Comparison of ENCODE assay signal across 8 cellular contexts in genomic region chr2:159797468-159798375, GRCh38. TPM values are rescaled to one million over a fixed set of nuclear protein-coding genes. Genes with fewer than 3 reads are reported as not detected.
DNase-seq lines count a peak whose midpoint lies in the region; ATAC-seq and TF ChIP-seq lines count a peak whose summit lies in the region.

CD302 (minus strand) TSS chr2:159798208; CDS start chr2:159798198, 10 bp downstream.

- intact Hi-C loops in IMR-90 (cut with micrococcal nuclease) = no loop called here

- peak within 1 kb of the TSS; percentile 65 for H3K9ac ChIP-seq in IMR-90 (ENCODE audit: low read depth, low read length)

- H3K27ac ChIP-seq in IMR-90 (ENCODE audit: insufficient read depth, low read length) = peak within 1 kb of the TSS; percentile 49
- no peak within 1 kb of the TSS for H3K27ac ChIP-seq in ectodermal cell (ENCODE audit: insufficient read depth, low read depth, low read length, poor library complexity, severe bottlenecking)
- peak within 1 kb of the TSS; percentile 21 to 92 for H3K27ac ChIP-seq in lung (ENCODE audit: low read depth in 1 of 2, low read length in 1 of 2)

- H4K20me1 ChIP-seq in IMR-90 (ENCODE audit: insufficient read depth, low read length) = peaks cover 2% of the 10 kb centered on the region; the same call in 1 of the 2 replicates

- 0 out of 2 replicates have a peak, but pooled peaks cover 2% of the 10 kb centered on the region for H3K27me3 ChIP-seq in IMR-90 (ENCODE audit: control insufficient read depth, insufficient read depth, low read length)
- H3K27me3 ChIP-seq in ectodermal cell (ENCODE audit: control insufficient read depth, insufficient read depth, low read length, poor library complexity, severe bottlenecking) = peaks cover 47% of the 10 kb centered on the region
- H3K27me3 ChIP-seq in lung (ENCODE audit: control insufficient read depth, insufficient read depth) = no peaks in the 10 kb centered on the region

- peaks cover 0 to 20% of the 10 kb centered on the region in 2 experiments; a peak in 3 of 4 replicates for H3K79me1 ChIP-seq in IMR-90 (ENCODE audit: low read depth in 1 of 2, low read length in 2 of 2)

- in situ Hi-C loops in IMR-90 (cut with MboI; ENCODE audit: low sequenced_read_pairs) = no loop called here

- CTCF ChIA-PET in IMR-90 (lab: Yijun Ruan, JAX) = no interaction called here

- H2BK15ac ChIP-seq in IMR-90 (ENCODE audit: low read depth, low read length) = no peak within 1 kb of the TSS

- peak; percentile 74 for ATAC-seq in GM21367 (IDR thresholded peaks at IDR 0.05; ENCODE audit: unreplicated experiment)
- ATAC-seq in IMR-90 (ENCODE audit: low read depth) = peak; percentile 92
- ATAC-seq in lung (ENCODE audit: insufficient read depth, low FRiP score) = peak; percentile 85

- no peak for TF ChIP-seq POLR2A in IMR-90 (IDR thresholded peaks at IDR 0.05; ENCODE audit: low read depth, low read length)

- H3K4ac ChIP-seq in IMR-90 (ENCODE audit: low read depth, low read length) = peak within 1 kb of the TSS; percentile 84

- no TSS peak for BruUV-seq in IMR-90 (replicated peaks; lab: Mats Ljungman, UMichigan)

- peak within 1 kb of the TSS; percentile 27; the same call in 1 of the 2 replicates for H3K56ac ChIP-seq in IMR-90 (ENCODE audit: extremely low read depth, insufficient read depth, low read length)

- 0% methylated on average over 28 of the region's 83 CpGs; no CpG with 5 or more reads in 1 of the 2 experiments for WGBS in IMR-90 (ENCODE audit: extremely low coverage in 2 of 2, insufficient read length in 1 of 2), 2 experiments
- 4% methylated on average over 83 of the region's 83 CpGs for WGBS in ectodermal cell, 2 experiments
- whole genome bisulfite sequencing in lung, 2 donors = 0% methylated on average over 70 to 83 of the region's 83 CpGs

- H2BK20ac ChIP-seq in IMR-90 (ENCODE audit: low read depth, low read length) = no peak within 1 kb of the TSS

- peaks cover 4% of the 10 kb centered on the region; the same call in 1 of the 2 replicates for H3K9me1 ChIP-seq in IMR-90 (ENCODE audit: insufficient read depth, low read length)

- H3K4me3 ChIP-seq in IMR-90 (ENCODE audit: insufficient read depth, low read depth, low read length) = peak within 1 kb of the TSS; percentile 90
- H3K4me3 ChIP-seq in ectodermal cell (ENCODE audit: insufficient read depth, low read depth, low read length) = peak within 1 kb of the TSS; percentile 45
- H3K4me3 ChIP-seq in lung = peak within 1 kb of the TSS; percentile 89

- no peak for TF ChIP-seq RAD21 in IMR-90 (IDR thresholded peaks at IDR 0.05; ENCODE audit: low read length)

- H2AK5ac ChIP-seq in IMR-90 (ENCODE audit: low read depth, low read length) = no peak within 1 kb of the TSS; the same call in 1 of the 2 replicates

- dilution Hi-C loops in IMR-90 (cut with HindIII; ENCODE audit: low sequenced_read_pairs, unreplicated experiment) = no loop called here

- peak within 1 kb of the TSS; percentile 51 to 53; a peak in 2 of 4 replicates for H4K8ac ChIP-seq in IMR-90 (ENCODE audit: low read depth in 2 of 2, low read length in 2 of 2)

- H3K4me2 ChIP-seq in IMR-90 (ENCODE audit: low read depth, low read length) = peak within 1 kb of the TSS; percentile 75

- POLR2A ChIA-PET in IMR-90 (lab: Charles Lee; ENCODE audit: unreplicated experiment) = interaction anchor here (0.6 kb wide), 1 partner anchor 182 kb away, joined by 6 read pairs; no protein-coding TSS in a partner anchor

- DNase-seq in DMS153 (lab: John Stamatoyannopoulos, UW) = peak; percentile 17
- peak; percentile 45 for DNase-seq in IMR-90
- DNase-seq in activated CD4-positive, alpha-beta T cell treated with anti-CD3 and anti-CD28 coated beads for 48 hours = peak; percentile 56
- DNase-seq in lung (ENCODE audit: low spot score) = peak; percentile 78
- DNase-seq in stimulated activated CD4-positive, alpha-beta T cell treated with anti-CD3 and anti-CD28 coated beads, TNF-alpha, amount 100 ng/mL, for 4 hours (ENCODE audit: low read depth in 3 of 3) = peak; percentile 2 to 18 (median 15)
- no peak for DNase-seq in GOT3 (lab: John Stamatoyannopoulos, UW)

- H3K4me1 ChIP-seq in IMR-90 (ENCODE audit: control insufficient read depth, insufficient read depth, low read length) (peaks cover 4% of the 10 kb centered on the region), ectodermal cell (ENCODE audit: control insufficient read depth, insufficient read depth, low read length) (no peaks in the 10 kb centered on the region), lung (ENCODE audit: control insufficient read depth in 2 of 2, insufficient read depth in 2 of 2, low read length in 2 of 2) (peaks cover 3 to 5% of the 10 kb centered on the region in 2 donors)

- no peaks in the 10 kb centered on the region for H3K9me3 ChIP-seq in IMR-90 (ENCODE audit: control insufficient read depth, insufficient read depth, low read length)
- no peaks in the 10 kb centered on the region for H3K9me3 ChIP-seq in ectodermal cell (ENCODE audit: control insufficient read depth, low read length)
- no peaks in the 10 kb centered on the region for H3K9me3 ChIP-seq in lung (ENCODE audit: control insufficient read depth in 2 of 2, insufficient read depth in 1 of 2, low read length in 1 of 2)

- peak within 1 kb of the TSS; percentile 71 for H2AK9ac ChIP-seq in IMR-90 (replicated peaks; ENCODE audit: low read depth, low read length, poor library complexity)

- peak within 1 kb of the TSS; percentile 17 for H2BK5ac ChIP-seq in IMR-90 (ENCODE audit: low read depth, low read length, poor library complexity, severe bottlenecking)

- peak within 1 kb of the TSS; percentile 22 for H3K18ac ChIP-seq in IMR-90 (ENCODE audit: low read depth, low read length)

- H4K5ac ChIP-seq in IMR-90 (ENCODE audit: low read depth, low read length) = peak within 1 kb of the TSS; percentile 7; the same call in 1 of the 2 replicates

- H2BK120ac ChIP-seq in IMR-90 (ENCODE audit: low read depth, low read length) = peak within 1 kb of the TSS; percentile 46

- peak within 1 kb of the TSS; percentile 94 for H2AFZ ChIP-seq in IMR-90 (replicated peaks; ENCODE audit: low read length, poor library complexity)

- H3K23ac ChIP-seq in IMR-90 (ENCODE audit: low read depth, low read length) = peak within 1 kb of the TSS; percentile 96

- peak within 1 kb of the TSS; percentile 76 for H3K14ac ChIP-seq in IMR-90 (replicated peaks; ENCODE audit: low read depth, low read length)

- H4K91ac ChIP-seq in IMR-90 (ENCODE audit: insufficient read depth, low read depth, low read length) = peak within 1 kb of the TSS; percentile 57; the same call in 1 of the 2 replicates

- no peak for TF ChIP-seq CTCF in IMR-90 (conservative IDR thresholded peaks at IDR 0.05; ENCODE audit: low read depth, low read length)
- TF ChIP-seq CTCF in lung (IDR thresholded peaks at IDR 0.05; ENCODE audit: control extremely low read depth, extremely low read depth) = no peak

- H3K36me3 ChIP-seq in IMR-90 (ENCODE audit: control insufficient read depth, insufficient read depth, low read length) = no peaks in the 10 kb centered on the region
- H3K36me3 ChIP-seq in ectodermal cell (ENCODE audit: control insufficient read depth, insufficient read depth, low read length) = no peaks in the 10 kb centered on the region
- no peaks in the 10 kb centered on the region for H3K36me3 ChIP-seq in lung (ENCODE audit: control insufficient read depth in 2 of 2, insufficient read depth in 2 of 2, low read length in 2 of 2)

TF ChIP-seq in IMR-90, 13 proteins besides CTCF, POLR2A, EP300 and RAD21:
- no peak for TF ChIP-seq NFE2L2 (IDR thresholded peaks at IDR 0.05; ENCODE audit: low read depth, low read length)
- peak; percentile 33; the same call in 1 of the 2 replicates for TF ChIP-seq MXI1 (IDR thresholded peaks at IDR 0.05; ENCODE audit: borderline replicate concordance, low read depth, low read length)
- TF ChIP-seq CEBPB (IDR thresholded peaks at IDR 0.05; ENCODE audit: low read depth, low read length) = peak; percentile 29; the same call in 1 of the 2 replicates
- TF ChIP-seq CHD1 (IDR thresholded peaks at IDR 0.05; ENCODE audit: low read depth, low read length) = no peak
- peak; percentile 60 for TF ChIP-seq MAZ (IDR thresholded peaks at IDR 0.05; ENCODE audit: borderline replicate concordance, low read depth, low read length)
- peak; percentile 45 for TF ChIP-seq USF2 (IDR thresholded peaks at IDR 0.05; ENCODE audit: low read depth, low read length)
- no peak for TF ChIP-seq ELK1 (IDR thresholded peaks at IDR 0.05; ENCODE audit: borderline replicate concordance, low read depth, low read length)
- no peak for TF ChIP-seq FOS (IDR thresholded peaks at IDR 0.05; ENCODE audit: low read depth, low read length)
- TF ChIP-seq MAFK (IDR thresholded peaks at IDR 0.05; ENCODE audit: low read depth, low read length) = no peak
- no peak for TF ChIP-seq SMC3 (IDR thresholded peaks at IDR 0.05; ENCODE audit: low read depth, low read length)
- TF ChIP-seq BHLHE40 (IDR thresholded peaks at IDR 0.05; ENCODE audit: low read depth, low read length) = peak; percentile 77
- TF ChIP-seq RFX5 (IDR thresholded peaks at IDR 0.05; ENCODE audit: low read depth, low read length) = no peak
TF ChIP-seq in IMR-90: peak in this region for 5.

RNA-seq across cellular contexts. Expression of gene CD302, which starts in this region (rescaled TPM):
- total RNA-seq in IMR-90 (2012; rRNA removed) = 3.8 and 6.1 TPM in 2 replicates
- 3.0 and 4.0 TPM in 2 replicates for polyA plus RNA-seq in IMR-90 (2012; rRNA removed)
- polyA plus RNA-seq in IMR-90 (2012; cell fraction: cytosol; rRNA removed) = 0.90 and 1.1 TPM in 2 replicates
- polyA plus RNA-seq in IMR-90 (2012; cell fraction: nucleus; rRNA removed; ENCODE audit: low replicate concordance) = 0.28 and 1.4 TPM in 2 replicates
- 1.1 TPM for polyA plus RNA-seq in ectodermal cell (2013, experiment 1 of 4)
- 1.2 TPM for polyA plus RNA-seq in ectodermal cell (2013, experiment 2 of 4)
- polyA plus RNA-seq in ectodermal cell (2013, experiment 3 of 4) = 1.2 TPM
- polyA plus RNA-seq in ectodermal cell (2013, experiment 4 of 4) = 1.4 TPM
- total RNA-seq in lung = 10 to 100 TPM; 41.9 to 89.8 TPM
- 10 to 100 TPM; 23.4 to 44.5 TPM for polyA plus RNA-seq in lung
